Comparison of ENCODE assay signal across 8 cellular contexts in the genomic region with DNA sequence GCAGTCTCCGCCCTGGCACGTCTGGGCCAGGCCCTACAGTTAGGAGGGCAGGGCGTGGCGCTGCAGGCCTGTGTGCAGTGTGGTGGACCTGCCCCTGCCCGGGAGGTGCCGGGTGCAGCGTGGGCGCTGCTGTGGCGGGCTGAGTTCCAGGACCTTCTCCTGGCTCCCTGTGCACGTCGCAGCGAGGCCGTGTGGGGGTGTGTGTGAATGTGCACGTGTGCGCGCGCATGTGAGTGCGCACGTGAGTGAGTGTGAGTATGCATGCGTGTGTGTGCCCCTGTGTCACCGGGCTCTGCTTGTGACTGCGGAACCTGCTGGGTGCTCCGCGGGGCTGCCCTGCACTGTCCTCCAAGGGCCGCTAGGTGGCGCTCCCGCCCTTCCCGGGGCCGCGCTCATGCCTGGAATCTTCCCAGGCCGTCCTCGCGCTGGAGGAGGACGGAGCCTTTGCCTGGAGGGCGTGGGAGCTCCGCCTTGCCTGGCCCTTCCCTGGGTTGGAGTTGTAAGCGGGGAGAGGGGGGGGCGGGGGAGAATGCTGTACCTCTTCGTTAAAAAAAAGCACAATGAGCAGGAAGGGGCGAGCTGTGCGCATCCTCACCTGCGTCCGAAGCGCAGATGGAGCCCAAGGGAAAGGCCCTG.
DNase-seq lines count a peak whose midpoint lies in the region; ATAC-seq, FAIRE-seq and TF ChIP-seq lines count a peak whose summit lies in the region.

No MANE protein-coding gene starts in this region.

- CTCF ChIA-PET in activated CD8-positive, alpha-beta T cell treated with anti-CD3 and anti-CD28 coated beads for 36 hours (lab: Charles Lee): interaction anchor here (0.6 to 3.2 kb wide), 15 partner anchors 9 to 142 kb away, joined by 3 to 10 read pairs (median 3); no protein-coding TSS in a partner anchor

- H3K36me3 Mint-ChIP-seq in activated CD8-positive, alpha-beta T cell treated with anti-CD3 and anti-CD28 coated beads for 36 hours (ENCODE audit: low read depth): peaks cover 1% of the 10 kb centered on the region

- no peak overlapping the region for H3K27ac Mint-ChIP-seq in activated CD8-positive, alpha-beta T cell treated with anti-CD3 and anti-CD28 coated beads for 36 hours

- WGBS in mesenchymal stem cell: 35% methylated on average over 33 of the region's 44 CpGs

- H3K27me3 ChIP-seq in mesenchymal stem cell (ENCODE audit: control insufficient read depth in 1 of 2, insufficient read depth in 1 of 2, low read length in 2 of 2): no peaks in the 10 kb centered on the region

- peak overlapping the region; percentile 30 for H4K91ac ChIP-seq in mesenchymal stem cell (ENCODE audit: low read length)

- peak; percentile 97 for DNase-seq in AG08396 (ENCODE audit: low spot score)
- DNase-seq in GM19239 (ENCODE audit: insufficient read length, low spot score): peak; percentile 91
- DNase-seq in NCI-H460 (ENCODE audit: extremely low read depth, low read depth): peak; percentile 54
- DNase-seq in activated CD8-positive, alpha-beta T cell treated with anti-CD3 and anti-CD28 coated beads for 36 hours: peak; percentile 75
- DNase-seq in effector CD8-positive, alpha-beta T cell (lab: John Stamatoyannopoulos, UW): peak; percentile 45
- DNase-seq in mesenchymal stem cell: peak; percentile 74
- peak; percentile 16 for DNase-seq in stimulated activated CD8-positive, alpha-beta memory T cell treated with anti-CD3 and anti-CD28 coated beads, Interleukin-15, amount 100 ng/mL, for 1 hour (ENCODE audit: low read depth)
- no peak for DNase-seq in GF-D8 (lab: John Stamatoyannopoulos, UW)

- no peaks in the 10 kb centered on the region for H3K9me3 Mint-ChIP-seq in activated CD8-positive, alpha-beta T cell treated with anti-CD3 and anti-CD28 coated beads for 36 hours

- peak overlapping the region; percentile 46 for H3K4me2 ChIP-seq in mesenchymal stem cell (ENCODE audit: low read length, poor library complexity, severe bottlenecking)

- no peaks in the 10 kb centered on the region for H3K9me3 ChIP-seq in mesenchymal stem cell (ENCODE audit: control insufficient read depth, low read length)

- no peak overlapping the region for H2AFZ ChIP-seq in mesenchymal stem cell (ENCODE audit: low read depth, low read length)

- peak overlapping the region; percentile 51 for H3K9ac ChIP-seq in mesenchymal stem cell (ENCODE audit: low read length)

- H2BK12ac ChIP-seq in mesenchymal stem cell (ENCODE audit: low read length in 2 of 2): peak overlapping the region in 1 of 2 experiments; percentile 73

- H3K4me3 ChIP-seq in mesenchymal stem cell (ENCODE audit: insufficient read depth in 1 of 2, low read depth in 1 of 2, low read length in 2 of 2): peak overlapping the region in 1 of 2 experiments; percentile 60

- peak overlapping the region in 1 of 2 experiments; percentile 94 for H3K14ac ChIP-seq in mesenchymal stem cell (ENCODE audit: low read length in 2 of 2)

- peak overlapping the region; percentile 36 for H2AK5ac ChIP-seq in mesenchymal stem cell (ENCODE audit: low read length, severe bottlenecking)

- H3K4me1 ChIP-seq in mesenchymal stem cell (ENCODE audit: control insufficient read depth, insufficient read depth, low read depth, low read length): peaks cover 40% of the 10 kb centered on the region

- H3K18ac ChIP-seq in mesenchymal stem cell (ENCODE audit: low read depth in 1 of 2, low read length in 2 of 2): peak overlapping the region in 1 of 2 experiments; percentile 84

- H2BK15ac ChIP-seq in mesenchymal stem cell (ENCODE audit: low read depth, poor library complexity, severe bottlenecking): no peak overlapping the region

- peaks cover 2% of the 10 kb centered on the region for H3K4me1 Mint-ChIP-seq in activated CD8-positive, alpha-beta T cell treated with anti-CD3 and anti-CD28 coated beads for 36 hours (ENCODE audit: low read depth)

- no peak overlapping the region for H3K4ac ChIP-seq in mesenchymal stem cell (ENCODE audit: low read depth in 1 of 2, low read length in 2 of 2)

- no peak overlapping the region for H2BK5ac ChIP-seq in mesenchymal stem cell (ENCODE audit: low read depth, low read length, poor library complexity, severe bottlenecking)

- no peak overlapping the region for H3K4me3 Mint-ChIP-seq in activated CD8-positive, alpha-beta T cell treated with anti-CD3 and anti-CD28 coated beads for 36 hours

- FAIRE-seq in GM19239 (lab: Jason Lieb, UNC): no peak

- intact Hi-C loops in activated CD8-positive, alpha-beta T cell treated with anti-CD3 and anti-CD28 coated beads for 36 hours (cut with micrococcal nuclease): loop anchor here (5.0 kb wide), 1 partner anchor 104 kb away; no protein-coding TSS in a partner anchor

- TF ChIP-seq CTCF in activated CD8-positive, alpha-beta T cell treated with anti-CD3 and anti-CD28 coated beads for 36 hours (IDR thresholded peaks at IDR 0.05): peak; percentile 97

- no peaks in the 10 kb centered on the region for H3K27me3 Mint-ChIP-seq in activated CD8-positive, alpha-beta T cell treated with anti-CD3 and anti-CD28 coated beads for 36 hours

- peaks cover 51% of the 10 kb centered on the region for H3K79me1 ChIP-seq in mesenchymal stem cell (replicated peaks; ENCODE audit: low read length, poor library complexity, severe bottlenecking)

- peak; percentile 91 for ATAC-seq in activated CD8-positive, alpha-beta T cell treated with anti-CD3 and anti-CD28 coated beads for 36 hours

- POLR2A ChIA-PET in activated CD8-positive, alpha-beta T cell treated with anti-CD3 and anti-CD28 coated beads for 36 hours (lab: Charles Lee): no interaction called here

- H3K27ac ChIP-seq in mesenchymal stem cell (ENCODE audit: low read length, poor library complexity, severe bottlenecking): peak overlapping the region; percentile 44

- peaks cover 25 to 60% of the 10 kb centered on the region in 2 experiments for H3K36me3 ChIP-seq in mesenchymal stem cell (ENCODE audit: control insufficient read depth in 1 of 2, insufficient read depth in 2 of 2, low read depth in 1 of 2, low read length in 2 of 2)

- H3K23ac ChIP-seq in mesenchymal stem cell (ENCODE audit: low read length in 2 of 2): no peak overlapping the region

- no peak overlapping the region for H2BK120ac ChIP-seq in mesenchymal stem cell (ENCODE audit: low read depth, low read length)

- peak overlapping the region; percentile 89 for H4K8ac ChIP-seq in mesenchymal stem cell (ENCODE audit: low read length)
